In genomic region chr11:68343761-68344256, GRCh38 we compare ENCODE assay signal across 2 cellular contexts.
TF ChIP-seq lines count a peak whose summit lies in the region.

No MANE protein-coding gene starts in this region.

TF ChIP-seq in A549, 52 proteins besides CTCF, POLR2A, EP300 and RAD21:
- no peak for TF ChIP-seq MAX (IDR thresholded peaks at IDR 0.05)
- no peak for TF ChIP-seq HDAC2 (IDR thresholded peaks at IDR 0.05)
- TF ChIP-seq CHD2 (IDR thresholded peaks at IDR 0.05; ENCODE audit: low read length, partially characterized antibody), result no peak
- TF ChIP-seq ZFP36 (IDR thresholded peaks at IDR 0.05; ENCODE audit: borderline replicate concordance, partially characterized antibody), result no peak
- no peak for TF ChIP-seq BHLHE40 (IDR thresholded peaks at IDR 0.05; ENCODE audit: low read depth, low read length)

TF ChIP-seq in H1, 55 proteins besides CTCF, POLR2A, EP300 and RAD21:
- TF ChIP-seq CTBP2 (IDR thresholded peaks at IDR 0.05; ENCODE audit: borderline replicate concordance, insufficient read depth, insufficient read length, low read length), result no peak
